24 cellular contexts compared by ENCODE assay signal in genomic region chr1:164739189-164739588, GRCh38.
"Had no signal": no experiment of that assay in that cellular context is flagged by ENCODE, and none has a peak within 500 bp of the region (broad histone marks: within the 10 kb centered on the region; RNA-seq: fewer than 3 reads in every experiment).

No MANE protein-coding gene starts in this region.

- H3K4me3 ChIP-seq: colonic mucosa, heart right ventricle, lower lobe of right lung, ovary, spleen, testis, transverse colon, uterus had no signal

- H3K27ac ChIP-seq: colonic mucosa, heart right ventricle, lower lobe of right lung, neutrophil, ovary, spleen, testis, transverse colon, uterus, VCaP had no signal

- H3K4me1 ChIP-seq: colonic mucosa, lower lobe of right lung, spleen, testis, uterus had no signal

- DNase-seq: activated CD4-positive, alpha-beta T cell treated with anti-CD3 and anti-CD28 coated beads for 4 hours; activated CD4-positive, alpha-beta T cell treated with anti-CD3 and anti-CD28 coated beads, Interleukin-2, amount 50 U/mL, for 4 hours; activated naive CD4-positive, alpha-beta T cell; activated T-cell treated with anti-CD3 and anti-CD28 coated beads for 4 hours; activated T-cell treated with anti-CD3 and anti-CD28 coated beads, Interleukin-2, amount 50 U/mL, for 72 hours; cerebellar nuclear complex; colonic mucosa; effector memory CD4-positive, alpha-beta T cell; heart right ventricle; kidney glomerular epithelial cell; lower lobe of right lung; mesenchymal stem cell; natural killer cell; ovary; right cardiac atrium; spleen; stimulated activated naive CD8-positive, alpha-beta T cell treated with anti-CD3 and anti-CD28 coated beads, Interleukin-15, Interleukin-2, amounts not matched to agents 100 U/mL and 50 U/mL, for 24 hours; T-helper 9 cell; testis; transverse colon; uterus had no signal

- H3K36me3 ChIP-seq: colonic mucosa, heart right ventricle, lower lobe of right lung, neutrophil, ovary, spleen, transverse colon, uterus had no signal

- H3K9me3 Mint-ChIP-seq: natural killer cell had no signal

- H3K4me3 Mint-ChIP-seq: activated T-cell treated with anti-CD3 and anti-CD28 coated beads, Interleukin-2, amount 50 U/mL, for 72 hours; natural killer cell had no signal

- H3K27ac Mint-ChIP-seq: activated naive CD4-positive, alpha-beta T cell treated with anti-CD3 and anti-CD28 coated beads, Interleukin-2, amount 50 U/mL, for 72 hours; activated T-cell treated with anti-CD3 and anti-CD28 coated beads, Interleukin-2, amount 50 U/mL, for 72 hours; natural killer cell had no signal

- H3K9me3 ChIP-seq: colonic mucosa, heart right ventricle, lower lobe of right lung, neutrophil, ovary, spleen, testis, transverse colon, uterus had no signal

- H3K36me3 Mint-ChIP-seq: activated naive CD4-positive, alpha-beta T cell treated with anti-CD3 and anti-CD28 coated beads, Interleukin-2, amount 50 U/mL, for 72 hours; natural killer cell had no signal

- H3K27me3 ChIP-seq: colonic mucosa, heart right ventricle, neutrophil, ovary, spleen, testis, transverse colon, uterus had no signal

- H3K4me1 Mint-ChIP-seq: natural killer cell had no signal
